In the genomic region with DNA sequence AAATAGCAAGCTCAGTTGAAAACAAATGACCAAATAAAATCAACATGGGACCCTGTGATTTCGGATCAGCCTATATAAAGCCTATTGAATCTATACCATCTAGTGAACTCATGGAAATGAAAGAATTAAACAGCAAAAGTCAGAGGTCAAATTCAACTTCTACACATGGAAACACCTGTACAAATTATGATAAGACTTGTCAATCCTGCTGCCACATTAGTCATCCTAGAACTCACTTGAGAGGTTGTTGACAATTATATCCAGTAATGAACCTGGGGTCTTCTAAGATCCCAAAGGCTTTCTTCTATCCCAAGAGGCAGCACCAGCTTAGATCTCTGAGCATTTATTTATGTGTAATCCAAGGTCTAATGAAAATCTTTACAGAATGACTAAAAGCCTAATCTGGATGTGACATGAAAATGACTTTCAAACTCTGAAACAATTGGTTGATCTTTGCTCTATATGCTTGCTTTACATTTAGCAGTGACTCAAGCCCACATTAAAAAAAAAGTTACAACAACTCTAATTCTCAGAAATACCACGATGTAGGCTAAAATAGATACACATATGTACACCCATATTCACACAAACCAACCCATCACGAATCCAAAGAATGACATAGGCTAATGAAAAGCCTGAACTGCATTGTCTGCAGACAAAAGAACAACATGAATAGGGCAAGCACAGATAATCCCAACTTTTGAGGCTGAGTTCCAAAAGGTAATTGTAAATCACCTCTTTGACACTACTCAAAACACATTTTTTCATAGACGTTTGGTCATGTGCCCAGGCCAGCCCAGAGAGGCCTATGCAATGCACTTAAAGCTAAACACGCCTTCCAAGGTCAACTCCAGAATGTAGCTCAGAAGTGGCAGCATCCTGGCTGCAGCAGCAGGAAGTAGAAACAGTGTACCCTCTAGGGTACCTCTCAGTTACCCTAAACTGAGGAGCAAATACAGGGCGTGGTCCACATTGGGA, we compare ENCODE assay signal across 13 cellular contexts. TPM values are rescaled to one million over a fixed set of nuclear protein-coding genes. Genes with fewer than 3 reads are reported as not detected.
A peak's percentile ranks its signal among the peaks of the same experiment; 100 is the strongest.
DNase-seq lines count a peak whose midpoint lies in the region; ATAC-seq and TF ChIP-seq lines count a peak whose summit lies in the region.
"Had no signal": no experiment of that assay in that cellular context is flagged by ENCODE, and none has a peak within 500 bp of the region (broad histone marks: within the 10 kb centered on the region; RNA-seq: fewer than 3 reads in every experiment).

No MANE protein-coding gene starts in this region.

- CTCF ChIA-PET in activated CD8-positive, alpha-beta T cell treated with anti-CD3 and anti-CD28 coated beads, Interleukin-2, amount 10 ng/mL, durations not matched to agents 7 days and 5 days (lab: Charles Lee), result interaction anchor here (1.0 to 3.5 kb wide), 4 partner anchors 10 to 100 kb away, joined by 3 to 22 read pairs (median 4); no protein-coding TSS in a partner anchor

- H3K4me3 Mint-ChIP-seq in HFFc6 (peak overlapping the region; percentile 27; the same call in 1 of the 2 replicates), memory B cell (no peak overlapping the region)
- H3K4me3 Mint-ChIP-seq in activated CD8-positive, alpha-beta T cell treated with anti-CD3 and anti-CD28 coated beads, Interleukin-2, amount 10 ng/mL, durations not matched to agents 7 days and 5 days, result peak overlapping the region; percentile 58
- H3K4me3 Mint-ChIP-seq: neural crest cell had no signal

- POLR2A ChIA-PET in activated CD8-positive, alpha-beta T cell treated with anti-CD3 and anti-CD28 coated beads, Interleukin-2, amount 10 ng/mL, durations not matched to agents 7 days and 5 days (lab: Charles Lee), result interaction anchor here (1.4 to 1.9 kb wide), 3 partner anchors 10 to 39 kb away, joined by 3 to 12 read pairs (median 4); no protein-coding TSS in a partner anchor

- H3K27ac Mint-ChIP-seq in HFFc6 (peak overlapping the region; percentile 78), memory B cell (peak overlapping the region; percentile 69)
- peak overlapping the region; percentile 94 for H3K27ac Mint-ChIP-seq in activated CD8-positive, alpha-beta T cell treated with anti-CD3 and anti-CD28 coated beads, Interleukin-2, amount 10 ng/mL, durations not matched to agents 7 days and 5 days

- TF ChIP-seq CTCF in HFFc6 (IDR thresholded peaks at IDR 0.05), result no peak

- H3K9me3 Mint-ChIP-seq in HFFc6 (no peaks in the 10 kb centered on the region), memory B cell (no peaks in the 10 kb centered on the region)
- no peaks in the 10 kb centered on the region for H3K9me3 Mint-ChIP-seq in activated CD8-positive, alpha-beta T cell treated with anti-CD3 and anti-CD28 coated beads, Interleukin-2, amount 10 ng/mL, durations not matched to agents 7 days and 5 days (ENCODE audit: insufficient read depth)
- H3K9me3 Mint-ChIP-seq: neural crest cell had no signal

- DNase-seq in NCI-H345 (lab: John Stamatoyannopoulos, UW) (peak; percentile 42), NCI-H345 treated with DMSO at 0.1 percent for 48 hours (lab: John Stamatoyannopoulos, UW; ENCODE audit: unreplicated experiment) (no peak), HFFc6 (no peak), memory B cell (ENCODE audit: low spot score in 2 of 2) (no peak), cerebellum (ENCODE audit: low spot score) (no peak)
- DNase-seq in activated CD8-positive, alpha-beta T cell treated with anti-CD3 and anti-CD28 coated beads, Interleukin-2, amount 10 ng/mL, durations not matched to agents 7 days and 5 days, result peak; percentile 53
- DNase-seq: activated effector memory CD4-positive, alpha-beta T cell treated with anti-CD3 and anti-CD28 coated beads, Interleukin-2, amount 50 U/mL, for 16 hours; NCI-H524 treated with DMSO at 0.1 percent for 48 hours; stimulated activated naive CD4-positive, alpha-beta T cell treated with Interleukin-2 at 50 U/mL for 16 hours; T1000 had no signal

- ATAC-seq in activated CD8-positive, alpha-beta T cell treated with anti-CD3 and anti-CD28 coated beads, Interleukin-2, amount 10 ng/mL, durations not matched to agents 7 days and 5 days, result peak; percentile 76
- ATAC-seq in memory B cell (ENCODE audit: low read depth), result no peak
- no peak for ATAC-seq in GM18907 (IDR thresholded peaks at IDR 0.05; ENCODE audit: unreplicated experiment)
- no peak for ATAC-seq in GM18511 (IDR thresholded peaks at IDR 0.05; ENCODE audit: unreplicated experiment)

- H3K27me3 Mint-ChIP-seq in HFFc6 (ENCODE audit: insufficient read depth), result no peaks in the 10 kb centered on the region; the same call in none of the 2 replicates
- no peaks in the 10 kb centered on the region for H3K27me3 Mint-ChIP-seq in activated CD8-positive, alpha-beta T cell treated with anti-CD3 and anti-CD28 coated beads, Interleukin-2, amount 10 ng/mL, durations not matched to agents 7 days and 5 days (ENCODE audit: low read depth)
- H3K27me3 Mint-ChIP-seq in memory B cell, result no peaks in the 10 kb centered on the region

- H3K4me1 Mint-ChIP-seq in HFFc6 (ENCODE audit: low read depth) (peaks cover 99% of the 10 kb centered on the region), memory B cell (peaks cover 56% of the 10 kb centered on the region)
- H3K4me1 Mint-ChIP-seq in activated CD8-positive, alpha-beta T cell treated with anti-CD3 and anti-CD28 coated beads, Interleukin-2, amount 10 ng/mL, durations not matched to agents 7 days and 5 days (ENCODE audit: low read depth), result peaks cover 93% of the 10 kb centered on the region

- H3K36me3 Mint-ChIP-seq in HFFc6 (ENCODE audit: low read depth) (no peaks in the 10 kb centered on the region), memory B cell (peaks cover 5% of the 10 kb centered on the region)
- H3K36me3 Mint-ChIP-seq in activated CD8-positive, alpha-beta T cell treated with anti-CD3 and anti-CD28 coated beads, Interleukin-2, amount 10 ng/mL, durations not matched to agents 7 days and 5 days (ENCODE audit: low read depth), result peaks cover 34% of the 10 kb centered on the region

RNA-seq across cellular contexts. Expression of a gene that starts 59.0 kb away (rescaled TPM):
- total RNA-seq in HFFc6 (2021; fragmentation: NEBNext Ultra II Directional; extraction: Animal tissue kit (Norgen Biotek cat#: 25700)), result 10 to 100 TPM; 49.7 to 68.8 (median 63.2) TPM
- 10 to 100 TPM; 73.0 to 83.0 TPM for total RNA-seq in activated CD8-positive, alpha-beta T cell treated with anti-CD3 and anti-CD28 coated beads, Interleukin-2, amount 10 ng/mL, durations not matched to agents 7 days and 5 days
- total RNA-seq in cerebellum, result 17.0 TPM

Comparison
In these comparisons a context has a peak if more than half of its experiments do, and no peak if none do; other contexts are left out.
1. DNase-seq: peak in NCI-H345 (single experiment) and activated CD8-positive, alpha-beta T cell treated with anti-CD3 and anti-CD28 coated beads, Interleukin-2, amount 10 ng/mL, durations not matched to agents 7 days and 5 days (single experiment); none in NCI-H345 treated with DMSO at 0.1 percent for 48 hours (single experiment), HFFc6 (single experiment), memory B cell (0 of 2) and cerebellum (single experiment).
2. Peak in every context shown above with its lines, with median percentiles within 50 percentile points of each other: H3K27ac Mint-ChIP-seq.